Comparison of ENCODE assay signal across 8 cellular contexts in the genomic region with DNA sequence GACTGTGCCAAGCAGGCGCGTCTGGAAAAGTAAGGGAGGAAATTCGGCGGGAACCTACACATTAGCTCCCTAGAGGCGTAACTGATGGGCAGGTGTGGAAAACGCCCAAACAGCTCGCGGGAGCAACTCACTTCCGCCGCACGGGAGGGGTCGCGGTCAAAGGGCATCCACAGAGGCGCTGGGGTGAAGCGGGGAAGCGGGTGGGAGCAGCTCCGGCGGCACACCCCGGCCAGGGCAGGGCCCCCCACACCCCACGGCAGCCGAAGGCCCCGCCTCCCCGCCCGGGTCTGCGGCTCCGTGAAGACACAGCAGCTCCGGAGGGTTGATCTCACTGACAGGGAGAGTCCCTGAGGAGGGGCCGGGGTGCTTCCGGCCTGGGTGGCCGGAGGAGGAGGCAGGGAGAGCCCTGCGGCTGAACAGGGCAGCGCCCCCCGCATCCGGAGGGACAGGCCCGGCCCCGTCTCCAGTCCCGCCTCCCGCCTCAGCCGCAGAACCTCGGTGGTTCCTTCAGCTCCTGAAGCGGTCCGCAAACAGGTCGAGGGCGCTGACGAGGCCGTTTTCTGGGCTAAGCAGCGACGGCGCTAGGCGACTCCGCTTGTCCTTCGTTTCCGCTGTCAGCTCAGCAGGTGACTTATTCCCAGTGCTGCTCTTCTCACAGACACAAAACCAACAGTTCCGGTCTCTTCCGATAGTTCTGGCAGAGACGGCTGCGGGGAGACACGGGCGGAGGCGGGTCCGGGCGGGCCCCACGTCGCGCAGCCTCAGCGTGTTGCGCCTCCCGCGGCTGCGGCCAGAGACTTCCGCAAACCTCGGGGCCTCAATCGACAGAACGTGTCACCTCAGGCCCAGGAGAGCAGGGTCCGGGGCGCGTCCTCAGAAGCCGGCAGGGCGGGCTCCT.
DNase-seq lines count a peak whose midpoint lies in the region; ATAC-seq and TF ChIP-seq lines count a peak whose summit lies in the region.

No MANE protein-coding gene starts in this region.

- H3K9ac ChIP-seq in parathyroid adenoma: no peak overlapping the region

- peak overlapping the region; percentile 27 for H3K4me3 ChIP-seq in BJ (ENCODE audit: low read depth, low read length)
- peak overlapping the region; percentile 61 for H3K4me3 ChIP-seq in parathyroid adenoma (ENCODE audit: low read depth, low read length)
- peak overlapping the region; percentile 52 for H3K4me3 ChIP-seq in upper lobe of right lung

- TF ChIP-seq CTCF in BJ (IDR thresholded peaks at IDR 0.05; ENCODE audit: insufficient read depth, low read depth, low read length) (no peak), parathyroid adenoma (IDR thresholded peaks at IDR 0.05) (no peak), upper lobe of right lung (IDR thresholded peaks at IDR 0.05) (no peak), RWPE1 (conservative IDR thresholded peaks at IDR 0.05; ENCODE audit: low read depth) (no peak)

- H3K27ac ChIP-seq in parathyroid adenoma (no peak overlapping the region), upper lobe of right lung (no peak overlapping the region), RWPE1 (no peak overlapping the region)

- intact Hi-C loops in upper lobe of right lung (cut with DNase I): no loop called here

- H2AFZ ChIP-seq in parathyroid adenoma: peak overlapping the region; percentile 44

- ATAC-seq in HG02759 (IDR thresholded peaks at IDR 0.05; ENCODE audit: unreplicated experiment) (peak; percentile 75), upper lobe of right lung (peak; percentile 70)

- H3K27me3 ChIP-seq in BJ (ENCODE audit: control insufficient read depth, insufficient read depth, low read length) (no peaks in the 10 kb centered on the region), parathyroid adenoma (ENCODE audit: control insufficient read depth, insufficient read depth, low read length) (no peaks in the 10 kb centered on the region), upper lobe of right lung (peaks cover 8% of the 10 kb centered on the region)

- H3K36me3 ChIP-seq in BJ (ENCODE audit: control insufficient read depth, insufficient read depth, low read length) (no peaks in the 10 kb centered on the region), parathyroid adenoma (ENCODE audit: control insufficient read depth, insufficient read depth, low read length) (no peaks in the 10 kb centered on the region), upper lobe of right lung (no peaks in the 10 kb centered on the region)

- POLR2A ChIA-PET in BJ (lab: Charles Lee) (no interaction called here), RWPE1 (lab: Yijun Ruan, JAX; ENCODE audit: low non-redundant PET) (no interaction called here)

- CTCF ChIA-PET in BJ (lab: Yijun Ruan, JAX): no interaction called here
- CTCF ChIA-PET in RWPE1 (lab: Yijun Ruan, JAX): no interaction called here

- no peaks in the 10 kb centered on the region for H3K9me3 ChIP-seq in parathyroid adenoma (ENCODE audit: control insufficient read depth, low read length)
- H3K9me3 ChIP-seq in upper lobe of right lung: no peaks in the 10 kb centered on the region

- H3K79me2 ChIP-seq in parathyroid adenoma: no peaks in the 10 kb centered on the region

- H3K4me1 ChIP-seq in parathyroid adenoma (no peaks in the 10 kb centered on the region), upper lobe of right lung (peaks cover 8% of the 10 kb centered on the region)

- DNase-seq in BJ (ENCODE audit: low read depth) (no peak), dermis blood vessel endothelial cell (peak; percentile 30), upper lobe of right lung (peak; percentile 76), RWPE1 (ENCODE audit: low spot score) (no peak), NCI-H510A treated with DMSO at 0.1 percent for 48 hours (lab: John Stamatoyannopoulos, UW) (no peak)
- peak; percentile 51 for DNase-seq in activated CD4-positive, alpha-beta T cell treated with anti-CD3 and anti-CD28 coated beads for 1 hour

- H3K4me2 ChIP-seq in parathyroid adenoma (ENCODE audit: low read length): peak overlapping the region; percentile 92

Comparison
In these comparisons a context has a peak if more than half of its experiments do, and no peak if none do; other contexts are left out.
1. DNase-seq: peak in activated CD4-positive, alpha-beta T cell treated with anti-CD3 and anti-CD28 coated beads for 1 hour (single experiment), dermis blood vessel endothelial cell (single experiment) and upper lobe of right lung (single experiment); none in BJ (single experiment), RWPE1 (single experiment) and NCI-H510A treated with DMSO at 0.1 percent for 48 hours (single experiment).
2. Peak in every context shown above with its lines, with median percentiles within 50 percentile points of each other: H3K4me3 ChIP-seq.